ENCODE assay signal across 8 cellular contexts in the genomic region with DNA sequence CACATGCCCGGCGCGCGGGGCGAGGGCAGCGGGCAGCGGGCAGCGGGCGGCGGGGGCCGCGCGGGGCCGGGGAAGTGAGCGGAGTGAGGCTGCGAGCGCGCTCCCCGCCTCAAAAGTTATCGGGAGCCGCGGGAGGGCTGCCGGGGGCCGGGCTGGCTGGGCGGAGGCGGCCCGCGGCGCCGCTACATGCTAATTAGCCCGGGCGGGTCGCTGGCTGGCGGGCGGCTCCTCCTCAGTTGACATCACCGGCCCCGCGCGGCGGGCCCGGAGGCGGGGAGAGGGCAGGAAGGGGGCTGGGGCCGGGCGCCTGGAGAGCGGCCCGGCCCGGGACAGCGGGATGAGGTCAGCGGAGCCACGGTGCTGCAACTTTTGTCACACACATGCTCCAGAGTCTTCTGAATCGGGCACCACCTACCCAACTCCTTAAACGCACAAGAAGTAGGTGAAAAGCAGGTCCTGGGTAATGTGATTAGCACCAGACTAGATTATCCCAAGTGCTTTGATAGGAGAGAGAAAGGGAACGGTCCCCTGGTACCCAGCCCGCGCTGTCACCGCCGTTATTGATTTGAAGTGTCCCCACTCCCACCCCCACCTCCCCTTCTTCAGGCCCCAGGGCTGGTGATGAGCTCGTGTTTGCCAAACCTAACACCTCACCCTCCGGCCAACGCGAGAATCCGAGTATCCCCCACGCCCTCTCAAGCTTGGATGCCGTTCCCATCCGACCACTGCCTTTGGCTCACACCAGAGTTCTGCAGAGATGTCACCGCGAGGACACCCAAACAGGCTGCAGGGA. TPM values are rescaled to one million over a fixed set of nuclear protein-coding genes. Genes with fewer than 3 reads are reported as not detected.
DNase-seq lines count a peak whose midpoint lies in the region; ATAC-seq, FAIRE-seq and TF ChIP-seq lines count a peak whose summit lies in the region.

A gene with protein sequence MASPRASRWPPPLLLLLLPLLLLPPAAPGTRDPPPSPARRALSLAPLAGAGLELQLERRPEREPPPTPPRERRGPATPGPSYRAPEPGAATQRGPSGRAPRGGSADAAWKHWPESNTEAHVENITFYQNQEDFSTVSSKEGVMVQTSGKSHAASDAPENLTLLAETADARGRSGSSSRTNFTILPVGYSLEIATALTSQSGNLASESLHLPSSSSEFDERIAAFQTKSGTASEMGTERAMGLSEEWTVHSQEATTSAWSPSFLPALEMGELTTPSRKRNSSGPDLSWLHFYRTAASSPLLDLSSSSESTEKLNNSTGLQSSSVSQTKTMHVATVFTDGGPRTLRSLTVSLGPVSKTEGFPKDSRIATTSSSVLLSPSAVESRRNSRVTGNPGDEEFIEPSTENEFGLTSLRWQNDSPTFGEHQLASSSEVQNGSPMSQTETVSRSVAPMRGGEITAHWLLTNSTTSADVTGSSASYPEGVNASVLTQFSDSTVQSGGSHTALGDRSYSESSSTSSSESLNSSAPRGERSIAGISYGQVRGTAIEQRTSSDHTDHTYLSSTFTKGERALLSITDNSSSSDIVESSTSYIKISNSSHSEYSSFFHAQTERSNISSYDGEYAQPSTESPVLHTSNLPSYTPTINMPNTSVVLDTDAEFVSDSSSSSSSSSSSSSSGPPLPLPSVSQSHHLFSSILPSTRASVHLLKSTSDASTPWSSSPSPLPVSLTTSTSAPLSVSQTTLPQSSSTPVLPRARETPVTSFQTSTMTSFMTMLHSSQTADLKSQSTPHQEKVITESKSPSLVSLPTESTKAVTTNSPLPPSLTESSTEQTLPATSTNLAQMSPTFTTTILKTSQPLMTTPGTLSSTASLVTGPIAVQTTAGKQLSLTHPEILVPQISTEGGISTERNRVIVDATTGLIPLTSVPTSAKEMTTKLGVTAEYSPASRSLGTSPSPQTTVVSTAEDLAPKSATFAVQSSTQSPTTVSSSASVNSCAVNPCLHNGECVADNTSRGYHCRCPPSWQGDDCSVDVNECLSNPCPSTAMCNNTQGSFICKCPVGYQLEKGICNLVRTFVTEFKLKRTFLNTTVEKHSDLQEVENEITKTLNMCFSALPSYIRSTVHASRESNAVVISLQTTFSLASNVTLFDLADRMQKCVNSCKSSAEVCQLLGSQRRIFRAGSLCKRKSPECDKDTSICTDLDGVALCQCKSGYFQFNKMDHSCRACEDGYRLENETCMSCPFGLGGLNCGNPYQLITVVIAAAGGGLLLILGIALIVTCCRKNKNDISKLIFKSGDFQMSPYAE (N-terminal part only) (minus strand): TSS at position 85 of the 793 bp plus-strand sequence. CDS start 107 bp downstream, outside the sequence.

- peak within 1 kb of the TSS; percentile 68 for H3K27ac Mint-ChIP-seq in activated B cell treated with CpG ODN at 0.5 μM for 24 hours

- H3F3A ChIP-seq in MM.1S (ENCODE audit: insufficient read depth, low read length), result no peaks in the 10 kb centered on the region

- H3K36me3 Mint-ChIP-seq in activated B cell treated with CpG ODN at 0.5 μM for 24 hours (ENCODE audit: low read depth), result peaks cover 2% of the 10 kb centered on the region

- H3K79me2 ChIP-seq in MM.1S (ENCODE audit: low read length), result no peaks in the 10 kb centered on the region

- no peaks in the 10 kb centered on the region for H3K9me3 Mint-ChIP-seq in activated B cell treated with CpG ODN at 0.5 μM for 24 hours

- POLR2A ChIA-PET in activated B cell treated with CpG ODN at 0.5 μM for 24 hours (lab: Charles Lee), result no interaction called here

- H3K4me1 ChIP-seq in MM.1S (ENCODE audit: low read length), result no peaks in the 10 kb centered on the region

- peaks cover 6% of the 10 kb centered on the region for H3K27me3 Mint-ChIP-seq in activated B cell treated with CpG ODN at 0.5 μM for 24 hours

- H3K4me3 ChIP-seq in MM.1S (ENCODE audit: low read length) (peak within 1 kb of the TSS; percentile 68), bronchial epithelial cell (ENCODE audit: low read depth, low read length) (peak within 1 kb of the TSS; percentile 55)

- FAIRE-seq in bronchial epithelial cell (lab: Jason Lieb, UNC), result no peak

- H3K27ac ChIP-seq in MM.1S (ENCODE audit: low read length), result no peak within 1 kb of the TSS

- H3K36me3 ChIP-seq in MM.1S (replicated peaks; ENCODE audit: insufficient read depth, low read length) (no peaks in the 10 kb centered on the region), bronchial epithelial cell (ENCODE audit: control insufficient read depth, insufficient read depth, low read length) (no peaks in the 10 kb centered on the region)

- no peaks in the 10 kb centered on the region for H3K9me2 ChIP-seq in MM.1S (replicated peaks; ENCODE audit: insufficient read depth, low read length)

- H3K4me2 ChIP-seq in MM.1S (ENCODE audit: low read depth, low read length), result peak within 1 kb of the TSS; percentile 88

- H3K27me3 ChIP-seq in MM.1S (replicated peaks; ENCODE audit: insufficient read depth, low read length), result peaks cover 23% of the 10 kb centered on the region; the same call in 1 of the 2 replicates
- H3K27me3 ChIP-seq in bronchial epithelial cell (ENCODE audit: control insufficient read depth, insufficient read depth, low read length), result no peaks in the 10 kb centered on the region

- CTCF ChIA-PET in activated B cell treated with CpG ODN at 0.5 μM for 24 hours (lab: Charles Lee), result no interaction called here

- peaks cover 39% of the 10 kb centered on the region for H3K4me1 Mint-ChIP-seq in activated B cell treated with CpG ODN at 0.5 μM for 24 hours

- H3K4me3 Mint-ChIP-seq in activated B cell treated with CpG ODN at 0.5 μM for 24 hours, result peak within 1 kb of the TSS; percentile 86

- peak; percentile 90 for DNase-seq in EL
- DNase-seq in MM.1S, result peak; percentile 69
- peak; percentile 66 for DNase-seq in activated B cell treated with CpG ODN at 0.5 μM for 24 hours
- DNase-seq in bronchial epithelial cell (ENCODE audit: low read depth), result peak; percentile 37
- peak; percentile 88 for DNase-seq in iris pigment epithelial cell (ENCODE audit: low read depth)
- DNase-seq in stimulated activated CD4-positive, alpha-beta T cell treated with anti-CD3 and anti-CD28 coated beads, Interleukin-12 subunit alpha, Interleukin-12 subunit beta, amount 100 ng/mL, for 4 hours, result peak; percentile 76
- DNase-seq in GF-D8 (lab: John Stamatoyannopoulos, UW), result no peak

- ATAC-seq in GM21825 (IDR thresholded peaks at IDR 0.05; ENCODE audit: unreplicated experiment), result peak; percentile 56
- ATAC-seq in activated B cell treated with CpG ODN at 0.5 μM for 24 hours (ENCODE audit: low read depth), result peak; percentile 78

- H2AFZ ChIP-seq in MM.1S (ENCODE audit: low read length), result peak within 1 kb of the TSS; percentile 61

- H4K20me1 ChIP-seq in MM.1S (ENCODE audit: insufficient read depth, low read length), result no peaks in the 10 kb centered on the region

- H3K9ac ChIP-seq in MM.1S (ENCODE audit: low read length), result no peak within 1 kb of the TSS; the same call in 1 of the 2 replicates

- H3K9me3 ChIP-seq in MM.1S (replicated peaks; ENCODE audit: insufficient read depth, low read length), result no peaks in the 10 kb centered on the region

- TF ChIP-seq CTCF in MM.1S (IDR thresholded peaks at IDR 0.05; ENCODE audit: low read length) (no peak), activated B cell treated with CpG ODN at 0.5 μM for 24 hours (IDR thresholded peaks at IDR 0.05) (no peak), bronchial epithelial cell (IDR thresholded peaks at IDR 0.05; ENCODE audit: insufficient read depth, low read length, severe bottlenecking) (no peak)

- intact Hi-C loops in activated B cell treated with CpG ODN at 0.5 μM for 24 hours (cut with micrococcal nuclease), result loop anchor here (1.0 to 10.0 kb wide), 6 partner anchors 13 to 1471 kb away; a partner anchor contains a TSS

RNA-seq across cellular contexts. Expression of the gene that starts here (rescaled TPM):
- 6.1 and 7.2 TPM in 2 replicates for total RNA-seq in activated B cell treated with CpG ODN at 0.5 μM for 24 hours
- 2.0 and 7.1 TPM in 2 replicates for total RNA-seq in bronchial epithelial cell
